Comparison of ENCODE assay signal across 10 cellular contexts in genomic region chr11:117717485-117718314, GRCh38.
DNase-seq lines count a peak whose midpoint lies in the region; ATAC-seq and TF ChIP-seq lines count a peak whose summit lies in the region.
"Had no signal": no experiment of that assay in that cellular context is flagged by ENCODE, and none has a peak within 500 bp of the region (broad histone marks: within the 10 kb centered on the region; RNA-seq: fewer than 3 reads in every experiment).

No MANE protein-coding gene starts in this region.

- H3K4me1 ChIP-seq in GM23338 (ENCODE audit: insufficient read depth), result peaks cover 29% of the 10 kb centered on the region
- peaks cover 4 to 12% of the 10 kb centered on the region in 2 experiments for H3K4me1 ChIP-seq in trophoblast cell (ENCODE audit: control insufficient read depth in 1 of 2, insufficient read depth in 2 of 2, low read length in 2 of 2)
- H3K4me1 ChIP-seq in OCI-LY7 (ENCODE audit: insufficient read depth, low read length, poor library complexity, severe bottlenecking), result no peaks in the 10 kb centered on the region

- no peak overlapping the region; the same call in 1 of the 2 replicates for H3K4me3 ChIP-seq in GM23338
- no peak overlapping the region for H3K4me3 ChIP-seq in trophoblast cell (ENCODE audit: low read depth, low read length)
- H3K4me3 ChIP-seq in OCI-LY7 (ENCODE audit: low read depth, low read length, poor library complexity, severe bottlenecking), result no peak overlapping the region

- H3K9ac ChIP-seq in trophoblast cell (ENCODE audit: low read length), result no peak overlapping the region

- H4K91ac ChIP-seq in trophoblast cell (ENCODE audit: low read depth, low read length), result no peak overlapping the region

- H3K9me3 ChIP-seq in trophoblast cell (ENCODE audit: insufficient read depth, low read depth, low read length) (no peaks in the 10 kb centered on the region), OCI-LY7 (ENCODE audit: low read length) (no peaks in the 10 kb centered on the region)

- no peaks in the 10 kb centered on the region for H3K36me3 Mint-ChIP-seq in GM23338 (ENCODE audit: low read depth)

- no peaks in the 10 kb centered on the region for H3K9me2 ChIP-seq in GM23338 (ENCODE audit: insufficient read depth)
- no peaks in the 10 kb centered on the region for H3K9me2 ChIP-seq in OCI-LY7 (ENCODE audit: insufficient read depth, low read length)

- no peak overlapping the region for H4K8ac ChIP-seq in trophoblast cell (ENCODE audit: low read depth, low read length)

- no CpG with 5 or more reads among the region's 25 CpGs for WGBS in trophoblast cell (ENCODE audit: extremely low coverage, insufficient coverage, insufficient read length)

- H3K27me3 Mint-ChIP-seq in GM23338 (ENCODE audit: insufficient read depth, low read depth, poor library complexity), result peaks cover 19% of the 10 kb centered on the region
- peaks cover 7% of the 10 kb centered on the region for H3K27me3 Mint-ChIP-seq in stimulated activated naive CD8-positive, alpha-beta T cell treated with anti-CD3 and anti-CD28 coated beads, Interleukin-15, amount 100 ng/mL, for 72 hours

- H3K14ac ChIP-seq in trophoblast cell (ENCODE audit: low read length), result no peak overlapping the region

- intact Hi-C loops in cardiac septum (cut with DNase I) (no loop called here), OCI-LY7 (cut with micrococcal nuclease; ENCODE audit: unreplicated experiment) (no loop called here)

- H3F3A ChIP-seq in GM23338 (replicated peaks; ENCODE audit: low read depth), result no peaks in the 10 kb centered on the region

- peak overlapping the region; percentile 68 for H3K4me2 ChIP-seq in GM23338
- H3K4me2 ChIP-seq in trophoblast cell (ENCODE audit: low read length), result peak overlapping the region; percentile 40
- H3K4me2 ChIP-seq in OCI-LY7 (ENCODE audit: low read length), result no peak overlapping the region

- CTCF ChIA-PET in OCI-LY7 (lab: Charles Lee; ENCODE audit: unreplicated experiment), result no interaction called here

- no peaks in the 10 kb centered on the region; the same call in 2 of the 3 replicates for H3K9me3 Mint-ChIP-seq in GM23338
- no peaks in the 10 kb centered on the region for H3K9me3 Mint-ChIP-seq in stimulated activated naive CD8-positive, alpha-beta T cell treated with anti-CD3 and anti-CD28 coated beads, Interleukin-15, amount 100 ng/mL, for 72 hours

- no peak overlapping the region; the same call in 1 of the 2 replicates for H3K27ac ChIP-seq in GM23338 (ENCODE audit: low read depth)
- no peak overlapping the region for H3K27ac ChIP-seq in trophoblast cell (ENCODE audit: low read depth, low read length)
- H3K27ac ChIP-seq in OCI-LY7 (ENCODE audit: low read depth, low read length, poor library complexity, severe bottlenecking), result no peak overlapping the region

- H3K23ac ChIP-seq in trophoblast cell (ENCODE audit: low read length), result no peak overlapping the region

- peak overlapping the region; percentile 38; the same call in 2 of the 3 replicates for H3K4me3 Mint-ChIP-seq in GM23338
- H3K4me3 Mint-ChIP-seq in stimulated activated naive CD8-positive, alpha-beta T cell treated with anti-CD3 and anti-CD28 coated beads, Interleukin-15, amount 100 ng/mL, for 72 hours, result no peak overlapping the region

- POLR2A ChIA-PET in OCI-LY7 (lab: Charles Lee), result interaction anchor here (0.6 kb wide), 1 partner anchor 10 kb away, joined by 4 read pairs; no protein-coding TSS in a partner anchor

- no peak overlapping the region for H4K12ac ChIP-seq in trophoblast cell (ENCODE audit: low read depth, low read length)

- H3K36me3 ChIP-seq in GM23338 (ENCODE audit: insufficient read depth), result no peaks in the 10 kb centered on the region
- H3K36me3 ChIP-seq in trophoblast cell (ENCODE audit: control insufficient read depth in 1 of 2, insufficient read depth in 2 of 2, low read length in 2 of 2), result no peaks in the 10 kb centered on the region
- no peaks in the 10 kb centered on the region for H3K36me3 ChIP-seq in OCI-LY7 (ENCODE audit: insufficient read depth, low read length)

- peaks cover 4% of the 10 kb centered on the region; the same call in 1 of the 2 replicates for H3K27me3 ChIP-seq in GM23338 (ENCODE audit: insufficient read depth)
- H3K27me3 ChIP-seq in trophoblast cell (ENCODE audit: insufficient read depth, low read length), result no peaks in the 10 kb centered on the region

- BruUV-seq in OCI-LY7 (replicated peaks; lab: Mats Ljungman, UMichigan), result no TSS peak

- no peak overlapping the region for H2BK5ac ChIP-seq in trophoblast cell (ENCODE audit: low read depth, low read length, poor library complexity)

- TF ChIP-seq CTCF in GM23338 (conservative IDR thresholded peaks at IDR 0.05; ENCODE audit: low read depth in 2 of 2), result no peak
- TF ChIP-seq CTCF in OCI-LY7 (conservative IDR thresholded peaks at IDR 0.05; ENCODE audit: low read length), result no peak

- H2BK12ac ChIP-seq in trophoblast cell (ENCODE audit: low read length), result no peak overlapping the region

- H3K18ac ChIP-seq in trophoblast cell (ENCODE audit: low read length), result no peak overlapping the region

- H3K4ac ChIP-seq in trophoblast cell (ENCODE audit: low read depth, low read length), result no peak overlapping the region

- no peaks in the 10 kb centered on the region for H3K79me1 ChIP-seq in trophoblast cell (ENCODE audit: low read length)

- H4K20me1 ChIP-seq in GM23338 (replicated peaks; ENCODE audit: insufficient read depth) (no peaks in the 10 kb centered on the region), OCI-LY7 (ENCODE audit: insufficient read depth, low read length) (no peaks in the 10 kb centered on the region)

- H2BK120ac ChIP-seq in trophoblast cell (ENCODE audit: insufficient read depth, low read length, poor library complexity), result no peak overlapping the region

- peaks cover 56% of the 10 kb centered on the region for H3K4me1 Mint-ChIP-seq in GM23338
- H3K4me1 Mint-ChIP-seq in stimulated activated naive CD8-positive, alpha-beta T cell treated with anti-CD3 and anti-CD28 coated beads, Interleukin-15, amount 100 ng/mL, for 72 hours, result no peaks in the 10 kb centered on the region

- H3K79me2 ChIP-seq in GM23338 (replicated peaks; ENCODE audit: insufficient read depth) (no peaks in the 10 kb centered on the region), trophoblast cell (ENCODE audit: control insufficient read depth, insufficient read depth, low read length, poor library complexity) (no peaks in the 10 kb centered on the region), OCI-LY7 (ENCODE audit: insufficient read depth, low read depth, low read length) (no peaks in the 10 kb centered on the region)

- H2AFZ ChIP-seq in GM23338, result peak overlapping the region; percentile 35; the same call in 1 of the 2 replicates
- H2AFZ ChIP-seq in trophoblast cell (ENCODE audit: insufficient read depth, low read length, poor library complexity), result no peak overlapping the region
- no peak overlapping the region for H2AFZ ChIP-seq in OCI-LY7 (ENCODE audit: low read length)

- no peak overlapping the region; the same call in 1 of the 2 replicates for H3K27ac Mint-ChIP-seq in GM23338
- H3K27ac Mint-ChIP-seq in stimulated activated naive CD8-positive, alpha-beta T cell treated with anti-CD3 and anti-CD28 coated beads, Interleukin-15, amount 100 ng/mL, for 72 hours, result no peak overlapping the region

- no peak overlapping the region for H2AK5ac ChIP-seq in trophoblast cell (ENCODE audit: low read length)

- peak; percentile 82 for ATAC-seq in GM23338
- ATAC-seq in stimulated activated naive CD8-positive, alpha-beta T cell treated with anti-CD3 and anti-CD28 coated beads, Interleukin-15, amount 100 ng/mL, for 72 hours, result no peak
- ATAC-seq in GM19467 (IDR thresholded peaks at IDR 0.05; ENCODE audit: unreplicated experiment), result no peak

- DNase-seq in GM23338 (ENCODE audit: low spot score), result peak; percentile 75
- DNase-seq in NCI-H526 treated with DMSO at 0.1 percent for 48 hours (lab: John Stamatoyannopoulos, UW), result peak; percentile 100
- DNase-seq in cardiac septum (ENCODE audit: low spot score), result peak; percentile 65
- peak; percentile 77 to 88 for DNase-seq in trophoblast cell
- no peak for DNase-seq in OCI-LY7 (ENCODE audit: low spot score)
- DNase-seq in stimulated activated naive CD8-positive, alpha-beta T cell treated with anti-CD3 and anti-CD28 coated beads, Interleukin-15, amount 100 ng/mL, for 72 hours, result no peak
- no peak for DNase-seq in activated CD8-positive, alpha-beta memory T cell treated with anti-CD3 and anti-CD28 coated beads, Interleukin-2, amount 50 U/mL, for 4 hours
- DNase-seq: IMR-90, T-helper 9 cell had no signal

TF ChIP-seq in GM23338, 12 proteins besides CTCF, POLR2A, EP300 and RAD21 (continues in another document):
- no peak for TF ChIP-seq NANOG (IDR thresholded peaks at IDR 0.05; ENCODE audit: borderline replicate concordance)
- TF ChIP-seq EZH2phosphoT487 (IDR thresholded peaks at IDR 0.05; ENCODE audit: unreplicated experiment), result no peak
- no peak for TF ChIP-seq ZNF331 (CRISPR knock-in tag; IDR thresholded peaks at IDR 0.05; ENCODE audit: low read depth)
- TF ChIP-seq CREB1 (CRISPR knock-in tag; IDR thresholded peaks at IDR 0.05; ENCODE audit: low read depth), result no peak
- TF ChIP-seq ZNF114 (CRISPR knock-in tag; IDR thresholded peaks at IDR 0.05), result no peak
- TF ChIP-seq EZH2 (IDR thresholded peaks at IDR 0.05; ENCODE audit: low read depth, unreplicated experiment), result no peak
- TF ChIP-seq ETS1 (IDR thresholded peaks at IDR 0.05), result no peak
- no peak for TF ChIP-seq POLR2AphosphoS5 (IDR thresholded peaks at IDR 0.05; ENCODE audit: low read depth)
- no peak for TF ChIP-seq STAT1 (IDR thresholded peaks at IDR 0.05; ENCODE audit: unreplicated experiment)

Comparison
In these comparisons a context has a peak if more than half of its experiments do, and no peak if none do; other contexts are left out.
1. DNase-seq: peak in GM23338 (single experiment), NCI-H526 treated with DMSO at 0.1 percent for 48 hours (single experiment), cardiac septum (single experiment) and trophoblast cell (2 of 2); none in OCI-LY7 (single experiment), stimulated activated naive CD8-positive, alpha-beta T cell treated with anti-CD3 and anti-CD28 coated beads, Interleukin-15, amount 100 ng/mL, for 72 hours (0 of 2) and activated CD8-positive, alpha-beta memory T cell treated with anti-CD3 and anti-CD28 coated beads, Interleukin-2, amount 50 U/mL, for 4 hours (single experiment).